9 cellular contexts compared by ENCODE assay signal in genomic region chr2:71100195-71100964, GRCh38. TPM values are rescaled to one million over a fixed set of nuclear protein-coding genes. Genes with fewer than 3 reads are reported as not detected.
DNase-seq lines count a peak whose midpoint lies in the region; ATAC-seq and TF ChIP-seq lines count a peak whose summit lies in the region.
"Had no signal": no experiment of that assay in that cellular context is flagged by ENCODE, and none has a peak within 500 bp of the region (broad histone marks: within the 10 kb centered on the region; RNA-seq: fewer than 3 reads in every experiment).

No MANE protein-coding gene starts in this region.

- H3K27ac ChIP-seq in vagina, result no peak overlapping the region

- DNase-seq in DMS153 treated with DMSO at 0.1 percent for 48 hours (lab: John Stamatoyannopoulos, UW; ENCODE audit: unreplicated experiment), result peak; percentile 46
- peak; percentile 9 for DNase-seq in NOMO-1 treated with dmso at 0.1 percent for 144 hours (lab: John Stamatoyannopoulos, UW; ENCODE audit: unreplicated experiment)
- DNase-seq in activated T-cell treated with anti-CD3 and anti-CD28 coated beads for 4 hours, result peak; percentile 18
- peak; percentile 77 for DNase-seq in fibroblast of pulmonary artery (ENCODE audit: low read depth)
- no peak for DNase-seq in vagina (ENCODE audit: extremely low spot score in 2 of 2)
- DNase-seq: activated B cell treated with CpG ODN at 0.5 μM for 24 hours had no signal

- peak overlapping the region; percentile 13 for H2AFZ ChIP-seq in neuron (ENCODE audit: low read depth, low read length)

- H3K9me3 ChIP-seq in neuron (ENCODE audit: low read length), result no peaks in the 10 kb centered on the region
- no peaks in the 10 kb centered on the region for H3K9me3 ChIP-seq in vagina

- TF ChIP-seq CTCF in fibroblast of pulmonary artery (IDR thresholded peaks at IDR 0.05; ENCODE audit: low read length, missing control alignments) (peak; percentile 91), vagina (IDR thresholded peaks at IDR 0.05) (peak in 2 of 3 experiments; percentile 17 to 45)

- H3K4me1 ChIP-seq in neuron (ENCODE audit: insufficient read depth, low read length) (peaks cover 16% of the 10 kb centered on the region), vagina (no peaks in the 10 kb centered on the region)

- no peaks in the 10 kb centered on the region for H3K36me3 ChIP-seq in neuron (ENCODE audit: insufficient read depth, low read length)
- no peaks in the 10 kb centered on the region for H3K36me3 ChIP-seq in vagina

- TF ChIP-seq POLR2A in vagina (IDR thresholded peaks at IDR 0.05), result no peak

- no peaks in the 10 kb centered on the region for H3K27me3 ChIP-seq in neuron (ENCODE audit: insufficient read depth, low read length)
- H3K27me3 ChIP-seq in vagina, result no peaks in the 10 kb centered on the region

- peak; percentile 50 for ATAC-seq in HG03354 (IDR thresholded peaks at IDR 0.05; ENCODE audit: poor library complexity, severe bottlenecking, unreplicated experiment)
- ATAC-seq in GM18498 (IDR thresholded peaks at IDR 0.05; ENCODE audit: unreplicated experiment), result no peak

- intact Hi-C loops in vagina (cut with DNase I), result no loop called here

- H3K4me3 ChIP-seq in fibroblast of pulmonary artery (replicated peaks; ENCODE audit: low read depth, low read length), result no peak overlapping the region
- H3K4me3 ChIP-seq in neuron (ENCODE audit: low read length), result no peak overlapping the region
- no peak overlapping the region for H3K4me3 ChIP-seq in vagina

RNA-seq across cellular contexts. Expression of gene MCEE, which starts 29.6 kb away (rescaled TPM):
- total RNA-seq in vagina, result 12.8 TPM

RNA-seq across cellular contexts. Expression of gene MPHOSPH10, which starts 30.1 kb away (rescaled TPM):
- total RNA-seq in vagina, result 21.6 TPM

RNA-seq across cellular contexts. Expression of gene NAGK, which starts 31.9 kb away (rescaled TPM):
- 110 TPM for total RNA-seq in vagina

Comparison
In these comparisons a context has a peak if more than half of its experiments do, and no peak if none do; other contexts are left out.
1. DNase-seq: peak in DMS153 treated with DMSO at 0.1 percent for 48 hours (single experiment), NOMO-1 treated with dmso at 0.1 percent for 144 hours (single experiment), activated T-cell treated with anti-CD3 and anti-CD28 coated beads for 4 hours (single experiment) and fibroblast of pulmonary artery (single experiment); none in vagina (0 of 2).